1 cellular context compared by ENCODE assay signal in genomic region chr1:24913274-24913604, GRCh38.
TF ChIP-seq lines count a peak whose summit lies in the region.

No MANE protein-coding gene starts in this region.

TF ChIP-seq in IMR-90, 13 proteins besides CTCF, POLR2A, EP300 and RAD21:
- TF ChIP-seq FOS (IDR thresholded peaks at IDR 0.05; ENCODE audit: low read depth, low read length) (no peak), RFX5 (IDR thresholded peaks at IDR 0.05; ENCODE audit: low read depth, low read length) (no peak), NFE2L2 (IDR thresholded peaks at IDR 0.05; ENCODE audit: low read depth, low read length) (no peak), RCOR1 (IDR thresholded peaks at IDR 0.05; ENCODE audit: insufficient replicate concordance, low read length) (no peak), CEBPB (IDR thresholded peaks at IDR 0.05; ENCODE audit: low read depth, low read length) (no peak), SMC3 (IDR thresholded peaks at IDR 0.05; ENCODE audit: low read depth, low read length) (no peak), MAZ (IDR thresholded peaks at IDR 0.05; ENCODE audit: borderline replicate concordance, low read depth, low read length) (no peak), USF2 (IDR thresholded peaks at IDR 0.05; ENCODE audit: low read depth, low read length) (no peak), ELK1 (IDR thresholded peaks at IDR 0.05; ENCODE audit: borderline replicate concordance, low read depth, low read length) (no peak), BHLHE40 (IDR thresholded peaks at IDR 0.05; ENCODE audit: low read depth, low read length) (no peak), MAFK (IDR thresholded peaks at IDR 0.05; ENCODE audit: low read depth, low read length) (no peak), CHD1 (IDR thresholded peaks at IDR 0.05; ENCODE audit: low read depth, low read length) (no peak), MXI1 (IDR thresholded peaks at IDR 0.05; ENCODE audit: borderline replicate concordance, low read depth, low read length) (no peak)
